1 cellular context compared by ENCODE assay signal in the genomic region with DNA sequence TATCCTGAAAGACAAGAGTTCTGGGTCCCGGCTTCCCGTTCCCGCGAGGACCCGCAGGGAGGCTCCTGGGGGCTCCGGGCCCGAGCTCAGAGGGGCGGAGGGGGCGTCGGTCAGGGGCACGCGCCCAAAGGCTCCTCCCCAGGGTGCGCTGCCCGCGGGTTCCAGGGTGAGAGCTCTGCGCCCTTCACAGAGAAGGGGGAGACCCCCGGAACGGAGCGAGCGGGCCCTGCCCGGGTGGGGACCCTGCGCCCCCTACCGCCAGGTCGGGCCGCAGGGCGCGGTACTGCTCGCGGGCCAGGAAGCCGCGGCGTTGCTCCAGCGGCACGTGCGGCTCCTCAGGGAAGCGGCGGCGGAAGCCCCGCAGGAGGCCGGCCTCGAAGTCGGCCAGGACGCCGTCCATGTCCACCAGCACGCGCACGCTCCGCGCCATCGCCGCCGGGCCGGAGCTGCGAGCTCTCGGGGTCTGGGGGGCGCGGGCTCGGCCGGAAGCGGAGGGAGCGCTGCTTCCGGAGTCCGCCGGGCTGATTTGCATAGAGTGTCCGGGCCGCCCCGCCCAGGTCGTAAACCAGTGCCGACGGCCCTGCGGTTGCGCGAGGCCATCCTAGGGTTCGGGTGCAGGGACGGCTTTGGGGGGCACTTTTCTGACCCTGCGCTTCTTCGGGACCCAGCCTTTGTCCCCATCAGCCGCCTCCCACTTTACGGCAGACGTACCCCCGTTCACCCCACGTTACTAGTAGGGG.
TF ChIP-seq lines count a peak whose summit lies in the region.

A gene (minus strand): TSS at position 465 of the 740 bp plus-strand sequence. CDS start 35 bp downstream, at position 430.

TF ChIP-seq in HepG2, 621 proteins besides CTCF, POLR2A, EP300 and RAD21 (continued from another document and continues in another):
- TF ChIP-seq, protein P1, sequence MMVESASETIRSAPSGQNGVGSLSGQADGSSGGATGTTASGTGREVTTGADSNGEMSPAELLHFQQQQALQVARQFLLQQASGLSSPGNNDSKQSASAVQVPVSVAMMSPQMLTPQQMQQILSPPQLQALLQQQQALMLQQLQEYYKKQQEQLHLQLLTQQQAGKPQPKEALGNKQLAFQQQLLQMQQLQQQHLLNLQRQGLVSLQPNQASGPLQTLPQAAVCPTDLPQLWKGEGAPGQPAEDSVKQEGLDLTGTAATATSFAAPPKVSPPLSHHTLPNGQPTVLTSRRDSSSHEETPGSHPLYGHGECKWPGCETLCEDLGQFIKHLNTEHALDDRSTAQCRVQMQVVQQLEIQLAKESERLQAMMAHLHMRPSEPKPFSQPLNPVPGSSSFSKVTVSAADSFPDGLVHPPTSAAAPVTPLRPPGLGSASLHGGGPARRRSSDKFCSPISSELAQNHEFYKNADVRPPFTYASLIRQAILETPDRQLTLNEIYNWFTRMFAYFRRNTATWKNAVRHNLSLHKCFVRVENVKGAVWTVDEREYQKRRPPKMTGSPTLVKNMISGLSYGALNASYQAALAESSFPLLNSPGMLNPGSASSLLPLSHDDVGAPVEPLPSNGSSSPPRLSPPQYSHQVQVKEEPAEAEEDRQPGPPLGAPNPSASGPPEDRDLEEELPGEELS (CRISPR knock-in tag; IDR thresholded peaks at IDR 0.05), result peak; percentile 39; the same call in 1 of the 2 replicates
- TF ChIP-seq HNRNPH1 (optimal IDR thresholded peaks at IDR 0.05; ENCODE audit: low read depth, low read length) (no peak), ZNF549 (CRISPR knock-in tag; IDR thresholded peaks at IDR 0.05) (0 out of 2 replicates have a peak, but pooled peaks have one; percentile 61), GATAD1 (CRISPR knock-in tag; IDR thresholded peaks at IDR 0.05) (peak; percentile 45; the same call in 1 of the 2 replicates), SKI (IDR thresholded peaks at IDR 0.05; ENCODE audit: partially characterized antibody) (peak; percentile 31), ARHGAP35 (CRISPR knock-in tag; IDR thresholded peaks at IDR 0.05; ENCODE audit: borderline replicate concordance) (peak; percentile 95), PCBP1 (IDR thresholded peaks at IDR 0.05; ENCODE audit: borderline replicate concordance, low read depth, low read length) (no peak), RFXANK (CRISPR knock-in tag; IDR thresholded peaks at IDR 0.05) (peak; percentile 37; the same call in 1 of the 2 replicates), SIN3B (IDR thresholded peaks at IDR 0.05; ENCODE audit: low read length) (no peak), YEATS2 (CRISPR knock-in tag; IDR thresholded peaks at IDR 0.05; ENCODE audit: borderline replicate concordance) (peak; percentile 63), RARG (CRISPR knock-in tag; IDR thresholded peaks at IDR 0.05; ENCODE audit: low read depth) (0 out of 2 replicates have a peak, but pooled peaks have one; percentile 86), ZBTB3 (CRISPR knock-in tag; IDR thresholded peaks at IDR 0.05; ENCODE audit: borderline replicate concordance, low read depth) (peak; percentile 77), ARNT2 (CRISPR knock-in tag; IDR thresholded peaks at IDR 0.05; ENCODE audit: low read depth) (peak; percentile 97), POGZ (CRISPR knock-in tag; IDR thresholded peaks at IDR 0.05) (no peak; the same call in 1 of the 2 replicates), DMAP1 (CRISPR knock-in tag; IDR thresholded peaks at IDR 0.05) (peak; percentile 76), ZFP90 (CRISPR knock-in tag; IDR thresholded peaks at IDR 0.05; ENCODE audit: borderline replicate concordance) (no peak; the same call in 1 of the 2 replicates), KAT7 (CRISPR knock-in tag; IDR thresholded peaks at IDR 0.05; ENCODE audit: borderline replicate concordance) (peak; percentile 63; the same call in 1 of the 2 replicates), ATM (IDR thresholded peaks at IDR 0.05; ENCODE audit: borderline replicate concordance) (no peak), FOSL1 (CRISPR knock-in tag; IDR thresholded peaks at IDR 0.05; ENCODE audit: borderline replicate concordance) (no peak), KDM3A (CRISPR knock-in tag; IDR thresholded peaks at IDR 0.05; ENCODE audit: low read depth) (no peak), TEAD2 (CRISPR knock-in tag; IDR thresholded peaks at IDR 0.05) (peak; percentile 87; the same call in 1 of the 2 replicates), NFIB (CRISPR knock-in tag; IDR thresholded peaks at IDR 0.05; ENCODE audit: borderline replicate concordance) (0 out of 2 replicates have a peak, but pooled peaks have one; percentile 43), SALL1 (CRISPR knock-in tag; IDR thresholded peaks at IDR 0.05) (peak; percentile 96), TP53 (CRISPR knock-in tag; conservative IDR thresholded peaks at IDR 0.05) (no peak), NFKBIZ (CRISPR knock-in tag; IDR thresholded peaks at IDR 0.05) (peak; percentile 93), ZNF607 (CRISPR knock-in tag; IDR thresholded peaks at IDR 0.05; ENCODE audit: borderline replicate concordance) (peak; percentile 87; the same call in 1 of the 2 replicates), ZNF3 (CRISPR knock-in tag; IDR thresholded peaks at IDR 0.05) (no peak), ZNF446 (CRISPR knock-in tag; IDR thresholded peaks at IDR 0.05) (peak; percentile 77; the same call in 1 of the 2 replicates), MEIS1 (CRISPR knock-in tag; IDR thresholded peaks at IDR 0.05; ENCODE audit: borderline replicate concordance) (no peak; the same call in 1 of the 2 replicates), SAP130 (CRISPR knock-in tag; IDR thresholded peaks at IDR 0.05; ENCODE audit: low read depth) (peak; percentile 95), ZNF75D (CRISPR knock-in tag; IDR thresholded peaks at IDR 0.05; ENCODE audit: borderline replicate concordance) (no peak), PCBP2 (optimal IDR thresholded peaks at IDR 0.05; ENCODE audit: low read depth, low read length, poor library complexity, severe bottlenecking) (no peak), PHF21A (CRISPR knock-in tag; IDR thresholded peaks at IDR 0.05) (peak; percentile 49; the same call in 1 of the 2 replicates), ETV5 (CRISPR knock-in tag; IDR thresholded peaks at IDR 0.05; ENCODE audit: borderline replicate concordance) (peak; percentile 97), RXRA (CRISPR knock-in tag; IDR thresholded peaks at IDR 0.05) (0 out of 2 replicates have a peak, but pooled peaks have one; percentile 17)
- TF ChIP-seq, protein P2, sequence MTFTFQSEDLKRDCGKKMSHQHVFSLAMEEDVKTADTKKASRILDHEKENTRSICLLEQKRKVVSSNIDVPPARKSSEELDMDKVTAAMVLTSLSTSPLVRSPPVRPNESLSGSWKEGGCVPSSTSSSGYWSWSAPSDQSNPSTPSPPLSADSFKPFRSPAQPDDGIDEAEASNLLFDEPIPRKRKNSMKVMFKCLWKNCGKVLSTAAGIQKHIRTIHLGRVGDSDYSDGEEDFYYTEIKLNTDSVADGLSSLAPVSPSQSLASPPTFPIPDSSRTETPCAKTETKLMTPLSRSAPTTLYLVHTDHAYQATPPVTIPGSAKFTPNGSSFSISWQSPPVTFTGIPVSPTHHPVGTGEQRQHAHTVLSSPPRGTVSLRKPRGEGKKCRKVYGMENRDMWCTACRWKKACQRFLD (CRISPR knock-in tag; IDR thresholded peaks at IDR 0.05; ENCODE audit: borderline replicate concordance), result peak; percentile 87; the same call in 1 of the 2 replicates
- TF ChIP-seq, protein P3, sequence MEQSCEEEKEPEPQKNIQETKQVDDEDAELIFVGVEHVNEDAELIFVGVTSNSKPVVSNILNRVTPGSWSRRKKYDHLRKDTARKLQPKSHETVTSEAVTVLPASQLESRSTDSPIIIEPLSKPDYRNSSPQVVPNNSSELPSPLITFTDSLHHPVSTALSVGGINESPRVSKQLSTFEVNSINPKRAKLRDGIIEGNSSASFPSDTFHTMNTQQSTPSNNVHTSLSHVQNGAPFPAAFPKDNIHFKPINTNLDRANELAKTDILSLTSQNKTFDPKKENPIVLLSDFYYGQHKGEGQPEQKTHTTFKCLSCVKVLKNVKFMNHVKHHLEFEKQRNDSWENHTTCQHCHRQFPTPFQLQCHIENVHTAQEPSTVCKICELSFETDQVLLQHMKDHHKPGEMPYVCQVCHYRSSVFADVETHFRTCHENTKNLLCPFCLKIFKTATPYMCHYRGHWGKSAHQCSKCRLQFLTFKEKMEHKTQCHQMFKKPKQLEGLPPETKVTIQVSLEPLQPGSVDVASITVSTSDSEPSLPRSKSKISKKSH (CRISPR knock-in tag; IDR thresholded peaks at IDR 0.05; ENCODE audit: borderline replicate concordance), result no peak; the same call in 1 of the 2 replicates
- TF ChIP-seq, protein P4, sequence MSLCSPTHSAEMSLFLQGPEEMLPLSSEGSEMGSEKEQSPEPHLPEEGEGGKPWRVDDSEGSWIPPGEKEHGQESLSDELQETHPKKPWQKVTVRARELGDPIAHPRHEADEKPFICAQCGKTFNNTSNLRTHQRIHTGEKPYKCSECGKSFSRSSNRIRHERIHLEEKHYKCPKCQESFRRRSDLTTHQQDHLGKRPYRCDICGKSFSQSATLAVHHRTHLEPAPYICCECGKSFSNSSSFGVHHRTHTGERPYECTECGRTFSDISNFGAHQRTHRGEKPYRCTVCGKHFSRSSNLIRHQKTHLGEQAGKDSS (CRISPR knock-in tag; IDR thresholded peaks at IDR 0.05; ENCODE audit: borderline replicate concordance, low read depth), result no peak; the same call in 1 of the 2 replicates
- TF ChIP-seq, protein P5, sequence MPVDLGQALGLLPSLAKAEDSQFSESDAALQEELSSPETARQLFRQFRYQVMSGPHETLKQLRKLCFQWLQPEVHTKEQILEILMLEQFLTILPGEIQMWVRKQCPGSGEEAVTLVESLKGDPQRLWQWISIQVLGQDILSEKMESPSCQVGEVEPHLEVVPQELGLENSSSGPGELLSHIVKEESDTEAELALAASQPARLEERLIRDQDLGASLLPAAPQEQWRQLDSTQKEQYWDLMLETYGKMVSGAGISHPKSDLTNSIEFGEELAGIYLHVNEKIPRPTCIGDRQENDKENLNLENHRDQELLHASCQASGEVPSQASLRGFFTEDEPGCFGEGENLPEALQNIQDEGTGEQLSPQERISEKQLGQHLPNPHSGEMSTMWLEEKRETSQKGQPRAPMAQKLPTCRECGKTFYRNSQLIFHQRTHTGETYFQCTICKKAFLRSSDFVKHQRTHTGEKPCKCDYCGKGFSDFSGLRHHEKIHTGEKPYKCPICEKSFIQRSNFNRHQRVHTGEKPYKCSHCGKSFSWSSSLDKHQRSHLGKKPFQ (CRISPR knock-in tag; IDR thresholded peaks at IDR 0.05; ENCODE audit: insufficient replicate concordance), result no peak
- TF ChIP-seq, protein P6, sequence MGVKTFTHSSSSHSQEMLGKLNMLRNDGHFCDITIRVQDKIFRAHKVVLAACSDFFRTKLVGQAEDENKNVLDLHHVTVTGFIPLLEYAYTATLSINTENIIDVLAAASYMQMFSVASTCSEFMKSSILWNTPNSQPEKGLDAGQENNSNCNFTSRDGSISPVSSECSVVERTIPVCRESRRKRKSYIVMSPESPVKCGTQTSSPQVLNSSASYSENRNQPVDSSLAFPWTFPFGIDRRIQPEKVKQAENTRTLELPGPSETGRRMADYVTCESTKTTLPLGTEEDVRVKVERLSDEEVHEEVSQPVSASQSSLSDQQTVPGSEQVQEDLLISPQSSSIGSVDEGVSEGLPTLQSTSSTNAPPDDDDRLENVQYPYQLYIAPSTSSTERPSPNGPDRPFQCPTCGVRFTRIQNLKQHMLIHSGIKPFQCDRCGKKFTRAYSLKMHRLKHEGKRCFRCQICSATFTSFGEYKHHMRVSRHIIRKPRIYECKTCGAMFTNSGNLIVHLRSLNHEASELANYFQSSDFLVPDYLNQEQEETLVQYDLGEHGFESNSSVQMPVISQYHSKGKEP (CRISPR knock-in tag; IDR thresholded peaks at IDR 0.05), result no peak
- TF ChIP-seq, protein P7, sequence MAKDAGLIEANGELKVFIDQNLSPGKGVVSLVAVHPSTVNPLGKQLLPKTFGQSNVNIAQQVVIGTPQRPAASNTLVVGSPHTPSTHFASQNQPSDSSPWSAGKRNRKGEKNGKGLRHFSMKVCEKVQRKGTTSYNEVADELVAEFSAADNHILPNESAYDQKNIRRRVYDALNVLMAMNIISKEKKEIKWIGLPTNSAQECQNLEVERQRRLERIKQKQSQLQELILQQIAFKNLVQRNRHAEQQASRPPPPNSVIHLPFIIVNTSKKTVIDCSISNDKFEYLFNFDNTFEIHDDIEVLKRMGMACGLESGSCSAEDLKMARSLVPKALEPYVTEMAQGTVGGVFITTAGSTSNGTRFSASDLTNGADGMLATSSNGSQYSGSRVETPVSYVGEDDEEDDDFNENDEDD (CRISPR knock-in tag; IDR thresholded peaks at IDR 0.05; ENCODE audit: borderline replicate concordance), result peak; percentile 90; the same call in 1 of the 2 replicates
- TF ChIP-seq, protein P8, sequence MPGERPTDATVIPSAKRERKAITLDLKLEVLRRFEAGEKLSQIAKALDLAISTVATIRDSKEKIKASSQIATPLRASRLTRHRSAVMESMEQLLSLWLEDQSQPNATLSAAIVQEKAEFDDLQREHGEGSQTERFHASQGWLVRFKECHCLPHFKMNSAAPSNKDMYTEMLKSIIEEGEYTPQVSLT (CRISPR knock-in tag; IDR thresholded peaks at IDR 0.05; ENCODE audit: borderline replicate concordance, low read depth), result no peak; the same call in 1 of the 2 replicates
- TF ChIP-seq, protein P9, sequence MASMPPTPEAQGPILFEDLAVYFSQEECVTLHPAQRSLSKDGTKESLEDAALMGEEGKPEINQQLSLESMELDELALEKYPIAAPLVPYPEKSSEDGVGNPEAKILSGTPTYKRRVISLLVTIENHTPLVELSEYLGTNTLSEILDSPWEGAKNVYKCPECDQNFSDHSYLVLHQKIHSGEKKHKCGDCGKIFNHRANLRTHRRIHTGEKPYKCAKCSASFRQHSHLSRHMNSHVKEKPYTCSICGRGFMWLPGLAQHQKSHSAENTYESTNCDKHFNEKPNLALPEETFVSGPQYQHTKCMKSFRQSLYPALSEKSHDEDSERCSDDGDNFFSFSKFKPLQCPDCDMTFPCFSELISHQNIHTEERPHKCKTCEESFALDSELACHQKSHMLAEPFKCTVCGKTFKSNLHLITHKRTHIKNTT (CRISPR knock-in tag; IDR thresholded peaks at IDR 0.05), result no peak
- TF ChIP-seq, protein P10, sequence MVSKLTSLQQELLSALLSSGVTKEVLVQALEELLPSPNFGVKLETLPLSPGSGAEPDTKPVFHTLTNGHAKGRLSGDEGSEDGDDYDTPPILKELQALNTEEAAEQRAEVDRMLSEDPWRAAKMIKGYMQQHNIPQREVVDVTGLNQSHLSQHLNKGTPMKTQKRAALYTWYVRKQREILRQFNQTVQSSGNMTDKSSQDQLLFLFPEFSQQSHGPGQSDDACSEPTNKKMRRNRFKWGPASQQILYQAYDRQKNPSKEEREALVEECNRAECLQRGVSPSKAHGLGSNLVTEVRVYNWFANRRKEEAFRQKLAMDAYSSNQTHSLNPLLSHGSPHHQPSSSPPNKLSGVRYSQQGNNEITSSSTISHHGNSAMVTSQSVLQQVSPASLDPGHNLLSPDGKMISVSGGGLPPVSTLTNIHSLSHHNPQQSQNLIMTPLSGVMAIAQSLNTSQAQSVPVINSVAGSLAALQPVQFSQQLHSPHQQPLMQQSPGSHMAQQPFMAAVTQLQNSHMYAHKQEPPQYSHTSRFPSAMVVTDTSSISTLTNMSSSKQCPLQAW (CRISPR knock-in tag; IDR thresholded peaks at IDR 0.05), result no peak; the same call in 1 of the 2 replicates
- TF ChIP-seq, protein P11, sequence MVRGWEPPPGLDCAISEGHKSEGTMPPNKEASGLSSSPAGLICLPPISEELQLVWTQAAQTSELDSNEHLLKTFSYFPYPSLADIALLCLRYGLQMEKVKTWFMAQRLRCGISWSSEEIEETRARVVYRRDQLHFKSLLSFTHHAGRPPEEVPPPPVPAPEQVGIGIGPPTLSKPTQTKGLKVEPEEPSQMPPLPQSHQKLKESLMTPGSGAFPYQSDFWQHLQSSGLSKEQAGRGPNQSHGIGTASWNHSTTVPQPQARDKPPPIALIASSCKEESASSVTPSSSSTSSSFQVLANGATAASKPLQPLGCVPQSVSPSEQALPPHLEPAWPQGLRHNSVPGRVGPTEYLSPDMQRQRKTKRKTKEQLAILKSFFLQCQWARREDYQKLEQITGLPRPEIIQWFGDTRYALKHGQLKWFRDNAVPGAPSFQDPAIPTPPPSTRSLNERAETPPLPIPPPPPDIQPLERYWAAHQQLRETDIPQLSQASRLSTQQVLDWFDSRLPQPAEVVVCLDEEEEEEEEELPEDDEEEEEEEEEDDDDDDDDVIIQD (CRISPR knock-in tag; IDR thresholded peaks at IDR 0.05; ENCODE audit: low read depth), result no peak
